In genomic region chr1:33170351-33171274, GRCh38 we compare ENCODE assay signal across 16 cellular contexts. TPM values are rescaled to one million over a fixed set of nuclear protein-coding genes. Genes with fewer than 3 reads are reported as not detected.
DNase-seq lines count a peak whose midpoint lies in the region; ATAC-seq and TF ChIP-seq lines count a peak whose summit lies in the region.
"Had no signal": no experiment of that assay in that cellular context is flagged by ENCODE, and none has a peak within 500 bp of the region (broad histone marks: within the 10 kb centered on the region; RNA-seq: fewer than 3 reads in every experiment).

No MANE protein-coding gene starts in this region.

- H3K4me1 Mint-ChIP-seq in neural crest cell = peaks cover 54% of the 10 kb centered on the region

- no peak for ATAC-seq in HG02610 (IDR thresholded peaks at IDR 0.05; ENCODE audit: unreplicated experiment)
- ATAC-seq: HCT116; naive thymus-derived CD4-positive, alpha-beta T cell; stimulated activated naive CD8-positive, alpha-beta T cell treated with anti-CD3 and anti-CD28 coated beads, Interleukin-15, amount 100 ng/mL, for 72 hours had no signal

- H3K27me3 Mint-ChIP-seq in neural crest cell (ENCODE audit: low read depth) = peaks cover 3% of the 10 kb centered on the region
- H3K27me3 Mint-ChIP-seq: naive thymus-derived CD4-positive, alpha-beta T cell; stimulated activated naive CD8-positive, alpha-beta T cell treated with anti-CD3 and anti-CD28 coated beads, Interleukin-15, amount 100 ng/mL, for 72 hours had no signal

- TF ChIP-seq CTCF in neural crest cell (conservative IDR thresholded peaks at IDR 0.05) (no peak), GM13976 (IDR thresholded peaks at IDR 0.05; ENCODE audit: borderline replicate concordance, control extremely low read depth, extremely low read depth, insufficient read depth, missing control alignments) (no peak)

- H3K36me3 Mint-ChIP-seq in neural crest cell (ENCODE audit: low read depth) = peaks cover 13% of the 10 kb centered on the region

- no peaks in the 10 kb centered on the region for H3K9me3 Mint-ChIP-seq in neural crest cell
- H3K9me3 Mint-ChIP-seq: stimulated activated naive CD8-positive, alpha-beta T cell treated with anti-CD3 and anti-CD28 coated beads, Interleukin-15, amount 100 ng/mL, for 72 hours had no signal

- no peak overlapping the region for H3K4me3 Mint-ChIP-seq in neural crest cell
- H3K4me3 Mint-ChIP-seq: naive thymus-derived CD4-positive, alpha-beta T cell; stimulated activated naive CD8-positive, alpha-beta T cell treated with anti-CD3 and anti-CD28 coated beads, Interleukin-15, amount 100 ng/mL, for 72 hours had no signal

- H3K27ac ChIP-seq in angular gyrus (ENCODE audit: low read depth, low read length) = peak overlapping the region; percentile 91
- H3K27ac ChIP-seq: ascending aorta had no signal

- peak overlapping the region; percentile 14 for H3K27ac Mint-ChIP-seq in neural crest cell (ENCODE audit: unreplicated experiment)
- H3K27ac Mint-ChIP-seq: stimulated activated naive CD8-positive, alpha-beta T cell treated with anti-CD3 and anti-CD28 coated beads, Interleukin-15, amount 100 ng/mL, for 72 hours had no signal

- peak; percentile 73 for DNase-seq in Ammon's horn (ENCODE audit: low spot score)
- peak in 38 of 42 donors; percentile 24 to 77 (median 54) for DNase-seq in head of caudate nucleus
- no peak for DNase-seq in neural crest cell (ENCODE audit: low read depth, low spot score)
- DNase-seq in GM13976 (ENCODE audit: low spot score) = no peak
- no peak for DNase-seq in SHP77 treated with DMSO at 0.1 percent for 48 hours (lab: John Stamatoyannopoulos, UW)
- DNase-seq in GM19238 (ENCODE audit: insufficient read length, low spot score) = no peak
- DNase-seq: activated CD4-positive, alpha-beta T cell treated with anti-CD3 and anti-CD28 coated beads, Interleukin-2, amount 50 U/mL, for 48 hours; naive thymus-derived CD4-positive, alpha-beta T cell; NCI-H1436; NCI-H510A; small intestine; stimulated activated naive CD8-positive, alpha-beta T cell treated with anti-CD3 and anti-CD28 coated beads, Interleukin-15, amount 100 ng/mL, for 72 hours had no signal

- in situ Hi-C loops in GM13976 (cut with MboI; ENCODE audit: low sequenced_read_pairs, unreplicated experiment) = no loop called here

- intact Hi-C loops in head of caudate nucleus (cut with DNase I) = no loop called here

RNA-seq across cellular contexts. Expression of gene TRIM62, which starts 11.2 kb away (rescaled TPM):
- 8.6 and 8.8 TPM in 2 replicates for total RNA-seq in neural crest cell

Comparison
In these comparisons a context has a peak if more than half of its experiments do, and no peak if none do; other contexts are left out.
1. DNase-seq: peak in Ammon's horn (single experiment) and head of caudate nucleus (38 of 42); none in neural crest cell (single experiment), GM13976 (single experiment), SHP77 treated with DMSO at 0.1 percent for 48 hours (single experiment) and GM19238 (single experiment).